ENCODE assay signal across 28 cellular contexts in genomic region chr3:170225166-170225565, GRCh38. TPM values are rescaled to one million over a fixed set of nuclear protein-coding genes. Genes with fewer than 3 reads are reported as not detected.
A peak's percentile ranks its signal among the peaks of the same experiment; 100 is the strongest.
DNase-seq lines count a peak whose midpoint lies in the region; ATAC-seq and TF ChIP-seq lines count a peak whose summit lies in the region.
"Had no signal": no experiment of that assay in that cellular context is flagged by ENCODE, and none has a peak within 500 bp of the region (broad histone marks: within the 10 kb centered on the region; RNA-seq: fewer than 3 reads in every experiment).

No MANE protein-coding gene starts in this region.

- peaks cover 44% of the 10 kb centered on the region for H3K4me1 Mint-ChIP-seq in activated naive CD8-positive, alpha-beta T cell (ENCODE audit: low read depth)
- peaks cover 38% of the 10 kb centered on the region for H3K4me1 Mint-ChIP-seq in activated naive CD8-positive, alpha-beta T cell treated with anti-CD3 and anti-CD28 coated beads for 36 hours
- peaks cover 54% of the 10 kb centered on the region for H3K4me1 Mint-ChIP-seq in brain

- WGBS in hepatocyte (ENCODE audit: low lambda C conversion rate, missing lambda C conversion rate) = 47% methylated on average over 1 of the region's 1 CpG

- no peaks in the 10 kb centered on the region for H3K27me3 Mint-ChIP-seq in activated naive CD8-positive, alpha-beta T cell
- H3K27me3 Mint-ChIP-seq in activated naive CD8-positive, alpha-beta T cell treated with anti-CD3 and anti-CD28 coated beads for 36 hours = no peaks in the 10 kb centered on the region
- peaks cover 9% of the 10 kb centered on the region for H3K27me3 Mint-ChIP-seq in brain
- H3K27me3 Mint-ChIP-seq: naive thymus-derived CD8-positive, alpha-beta T cell; stimulated activated naive CD8-positive, alpha-beta T cell treated with anti-CD3 and anti-CD28 coated beads, Interleukin-15, Interleukin-2, amounts not matched to agents 100 ng/mL and 50 ng/mL, for 24 hours had no signal

- no peaks in the 10 kb centered on the region for H3K9me3 Mint-ChIP-seq in activated naive CD8-positive, alpha-beta T cell (ENCODE audit: low read depth)
- H3K9me3 Mint-ChIP-seq in activated naive CD8-positive, alpha-beta T cell treated with anti-CD3 and anti-CD28 coated beads for 36 hours = no peaks in the 10 kb centered on the region
- peaks cover 0 to 4% (median 0%) of the 10 kb centered on the region in 5 experiments for H3K9me3 Mint-ChIP-seq in brain
- H3K9me3 Mint-ChIP-seq: activated T-helper 1 cell treated with anti-CD3 and anti-CD28 coated beads, Interleukin-12 subunit alpha, Interleukin-12 subunit beta, Interleukin-2, Interleukin-4 antibody, amounts not matched to agents 30 ng/mL and 10 ng/mL and 1 ng/mL, durations not matched to agents 14 hours and 24 hours and 36 hours; CD8-positive, alpha-beta T cell; immature natural killer cell; naive thymus-derived CD8-positive, alpha-beta T cell; stimulated activated naive CD8-positive, alpha-beta T cell treated with anti-CD3 and anti-CD28 coated beads, Interleukin-15, Interleukin-2, amounts not matched to agents 100 ng/mL and 50 ng/mL, for 24 hours had no signal

- ATAC-seq in HG03565 (IDR thresholded peaks at IDR 0.05; ENCODE audit: unreplicated experiment) = no peak
- no peak for ATAC-seq in GM21423 (IDR thresholded peaks at IDR 0.05; ENCODE audit: unreplicated experiment)
- ATAC-seq: CD8-positive, alpha-beta T cell; left lobe of liver; naive thymus-derived CD8-positive, alpha-beta T cell; pancreas had no signal

- H4K20me1 ChIP-seq in hepatocyte (ENCODE audit: insufficient read depth, poor library complexity, severe bottlenecking) = peaks cover 15% of the 10 kb centered on the region

- no peak overlapping the region for H3K4me3 ChIP-seq in hepatocyte
- H3K4me3 ChIP-seq: pancreas, right atrium auricular region had no signal

- peak overlapping the region; percentile 21 for H3K4me3 Mint-ChIP-seq in activated naive CD8-positive, alpha-beta T cell
- H3K4me3 Mint-ChIP-seq in activated naive CD8-positive, alpha-beta T cell treated with anti-CD3 and anti-CD28 coated beads for 36 hours = no peak overlapping the region
- peak overlapping the region; percentile 49 to 96 (median 78) for H3K4me3 Mint-ChIP-seq in brain
- H3K4me3 Mint-ChIP-seq: activated T-helper 1 cell treated with anti-CD3 and anti-CD28 coated beads, Interleukin-12 subunit alpha, Interleukin-12 subunit beta, Interleukin-2, Interleukin-4 antibody, amounts not matched to agents 30 ng/mL and 10 ng/mL and 1 ng/mL, durations not matched to agents 14 hours and 24 hours and 36 hours; CD8-positive, alpha-beta T cell; immature natural killer cell; stimulated activated naive CD8-positive, alpha-beta T cell treated with anti-CD3 and anti-CD28 coated beads, Interleukin-15, Interleukin-2, amounts not matched to agents 100 ng/mL and 50 ng/mL, for 24 hours had no signal

- H3K27ac ChIP-seq in hepatocyte = no peak overlapping the region
- H3K27ac ChIP-seq: pancreas, right atrium auricular region, WERI-Rb-1 had no signal

- peak overlapping the region; percentile 85 for H3K4me2 ChIP-seq in hepatocyte

- no peak for TF ChIP-seq CTCF in brain (conservative IDR thresholded peaks at IDR 0.05)
- TF ChIP-seq CTCF in hepatocyte (IDR thresholded peaks at IDR 0.05; ENCODE audit: poor library complexity) = no peak

- H3K79me2 ChIP-seq in hepatocyte = peaks cover 76% of the 10 kb centered on the region

- no peaks in the 10 kb centered on the region for H3K27me3 ChIP-seq in hepatocyte
- H3K27me3 ChIP-seq: pancreas, right atrium auricular region had no signal

- DNase-seq in activated naive CD8-positive, alpha-beta T cell treated with anti-CD3 and anti-CD28 coated beads for 36 hours = no peak
- no peak for DNase-seq in hepatocyte (ENCODE audit: low spot score)
- DNase-seq in NCI-H524 treated with DMSO at 0.1 percent for 48 hours (lab: John Stamatoyannopoulos, UW) = no peak
- no peak for DNase-seq in NOMO-1 treated with DMSO at 0.1 percent for 48 hours (lab: John Stamatoyannopoulos, UW; ENCODE audit: unreplicated experiment)
- DNase-seq: 8988T; activated CD4-positive, alpha-beta T cell treated with anti-CD3 and anti-CD28 coated beads, Interleukin-2, amount 50 U/mL, for 4 hours; activated naive CD4-positive, alpha-beta T cell treated with anti-CD3 and anti-CD28 coated beads, Interleukin-2, amount 50 U/mL, for 16 hours; anterior cingulate cortex; CD8-positive, alpha-beta T cell; central memory CD4-positive, alpha-beta T cell; dermis blood vessel endothelial cell; DMS53; immature natural killer cell; Karpas-422; naive thymus-derived CD8-positive, alpha-beta T cell; NCI-H1694 treated with DMSO at 0.1 percent for 48 hours; NCI-H2171; NCI-H510A treated with DMSO at 0.1 percent for 48 hours; pancreas; WERI-Rb-1 had no signal

- no peaks in the 10 kb centered on the region for H3K36me3 ChIP-seq in hepatocyte (replicated peaks; ENCODE audit: insufficient read depth, low read depth)
- H3K36me3 ChIP-seq: pancreas, right atrium auricular region had no signal

- H3K27ac Mint-ChIP-seq in activated naive CD8-positive, alpha-beta T cell = peak overlapping the region; percentile 11
- H3K27ac Mint-ChIP-seq in activated naive CD8-positive, alpha-beta T cell treated with anti-CD3 and anti-CD28 coated beads for 36 hours = no peak overlapping the region
- H3K27ac Mint-ChIP-seq in brain = peak overlapping the region in 2 of 5 experiments; percentile 21 to 55
- H3K27ac Mint-ChIP-seq: activated T-helper 1 cell treated with anti-CD3 and anti-CD28 coated beads, Interleukin-12 subunit alpha, Interleukin-12 subunit beta, Interleukin-2, Interleukin-4 antibody, amounts not matched to agents 30 ng/mL and 10 ng/mL and 1 ng/mL, durations not matched to agents 14 hours and 24 hours and 36 hours; CD8-positive, alpha-beta T cell; immature natural killer cell; stimulated activated naive CD8-positive, alpha-beta T cell treated with anti-CD3 and anti-CD28 coated beads, Interleukin-15, Interleukin-2, amounts not matched to agents 100 ng/mL and 50 ng/mL, for 24 hours had no signal

- H3K9me2 ChIP-seq in hepatocyte (replicated peaks; ENCODE audit: insufficient read depth) = no peaks in the 10 kb centered on the region

- H3K4me1 ChIP-seq in hepatocyte (ENCODE audit: insufficient read depth) = peaks cover 27% of the 10 kb centered on the region

- no peak overlapping the region for H2AFZ ChIP-seq in hepatocyte

- H3K9me3 ChIP-seq in hepatocyte (ENCODE audit: low read depth) = no peaks in the 10 kb centered on the region
- H3K9me3 ChIP-seq: pancreas, right atrium auricular region had no signal

- no peaks in the 10 kb centered on the region for H3K36me3 Mint-ChIP-seq in activated naive CD8-positive, alpha-beta T cell
- H3K36me3 Mint-ChIP-seq in activated naive CD8-positive, alpha-beta T cell treated with anti-CD3 and anti-CD28 coated beads for 36 hours = peaks cover 7% of the 10 kb centered on the region
- H3K36me3 Mint-ChIP-seq in brain = peaks cover 5% of the 10 kb centered on the region
- H3K36me3 Mint-ChIP-seq: immature natural killer cell; naive thymus-derived CD8-positive, alpha-beta T cell had no signal

RNA-seq across cellular contexts. Expression of gene PRKCI, which starts 2.9 kb away (rescaled TPM):
- total RNA-seq in activated naive CD8-positive, alpha-beta T cell treated with anti-CD3 and anti-CD28 coated beads for 36 hours = 10 to 100 TPM; 19.3 to 22.8 TPM
- polyA plus RNA-seq in brain (ENCODE audit: insufficient read depth, low read depth, low replicate concordance) = 5.7 TPM
- 47.3 and 51.8 TPM in 2 replicates for total RNA-seq in hepatocyte
- 25.8 and 28.6 TPM in 2 replicates for polyA plus RNA-seq in hepatocyte

RNA-seq across cellular contexts. Expression of gene PHC3, which starts 43.6 kb away (rescaled TPM):
- 10 to 100 TPM; 39.6 to 41.4 TPM for total RNA-seq in activated naive CD8-positive, alpha-beta T cell treated with anti-CD3 and anti-CD28 coated beads for 36 hours
- 5.3 TPM for polyA plus RNA-seq in brain (ENCODE audit: insufficient read depth, low read depth, low replicate concordance)
- total RNA-seq in hepatocyte = 36.2 and 36.6 TPM in 2 replicates
- polyA plus RNA-seq in hepatocyte = 39.8 and 39.9 TPM in 2 replicates
